13 cellular contexts compared by ENCODE assay signal in the genomic region with DNA sequence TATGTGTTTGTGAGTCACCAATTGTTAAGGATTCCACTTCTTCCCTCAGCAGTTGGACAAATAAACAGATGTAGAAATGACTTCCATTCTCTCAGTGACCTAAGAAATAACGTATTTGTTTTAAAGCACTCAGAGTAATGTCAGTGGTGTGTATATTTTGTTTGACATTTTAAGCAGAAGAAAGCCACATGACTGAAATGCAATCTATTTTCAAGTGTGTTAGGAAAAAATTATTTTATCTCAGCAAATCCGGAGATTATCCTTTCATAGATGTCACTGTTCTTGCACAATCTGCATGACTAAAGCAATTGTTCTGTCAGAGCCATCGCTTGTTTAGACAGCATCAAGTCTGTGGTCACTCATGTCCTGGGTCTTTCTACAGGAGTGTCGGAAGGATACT.
DNase-seq lines count a peak whose midpoint lies in the region; ATAC-seq, FAIRE-seq and TF ChIP-seq lines count a peak whose summit lies in the region.
"Had no signal": no experiment of that assay in that cellular context is flagged by ENCODE, and none has a peak within 500 bp of the region (broad histone marks: within the 10 kb centered on the region; RNA-seq: fewer than 3 reads in every experiment).

No MANE protein-coding gene starts in this region.

- no peaks in the 10 kb centered on the region for H3K9me3 Mint-ChIP-seq in CD8-positive, alpha-beta T cell

- in situ Hi-C loops in Caki2 (cut with HindIII; ENCODE audit: low pct_unique_long_range_greater_than_20kb, low sequenced_read_pairs), result no loop called here

- H3K4me3 Mint-ChIP-seq in CD8-positive, alpha-beta T cell, result no peak overlapping the region

- H3K4me1 ChIP-seq in CD8-positive, alpha-beta T cell (ENCODE audit: insufficient read depth, low read length), result no peaks in the 10 kb centered on the region
- H3K4me1 ChIP-seq: psoas muscle had no signal

- H3K27ac ChIP-seq in epithelial cell of prostate, result peak overlapping the region; percentile 33
- no peak overlapping the region for H3K27ac ChIP-seq in CD8-positive, alpha-beta T cell (ENCODE audit: low read depth, low read length)
- H3K27ac ChIP-seq: psoas muscle had no signal

- POLR2A ChIA-PET in CD8-positive, alpha-beta T cell (lab: Charles Lee), result no interaction called here

- DNase-seq in Caki2 (ENCODE audit: low read depth) (peak; percentile 85), RCC 7860 (ENCODE audit: low spot score) (peak; percentile 44), epithelial cell of prostate (ENCODE audit: low read depth, low spot score) (peak; percentile 52), non-pigmented ciliary epithelial cell (ENCODE audit: low read depth) (peak; percentile 80), DMS 273 (lab: John Stamatoyannopoulos, UW; ENCODE audit: unreplicated experiment) (no peak)
- DNase-seq in CD8-positive, alpha-beta T cell, result no peak
- DNase-seq: activated gamma-delta T cell, Caco-2, NCI-H2081 treated with DMSO at 0.1 percent for 48 hours, psoas muscle had no signal

- no peaks in the 10 kb centered on the region for H3K27me3 Mint-ChIP-seq in CD8-positive, alpha-beta T cell (ENCODE audit: low read depth)

- no peaks in the 10 kb centered on the region for H3K9me3 ChIP-seq in CD8-positive, alpha-beta T cell (ENCODE audit: low read length)
- H3K9me3 ChIP-seq: Caco-2, psoas muscle had no signal

- CTCF ChIA-PET in CD8-positive, alpha-beta T cell (lab: Charles Lee), result no interaction called here

- no peaks in the 10 kb centered on the region for H3K36me3 ChIP-seq in CD8-positive, alpha-beta T cell (ENCODE audit: insufficient read depth, low read length)

- no peaks in the 10 kb centered on the region for H3K4me1 Mint-ChIP-seq in CD8-positive, alpha-beta T cell (ENCODE audit: low read depth)

- FAIRE-seq in RCC 7860 (lab: Jason Lieb, UNC), result peak; percentile 22

- H3K4me3 ChIP-seq in CD8-positive, alpha-beta T cell (ENCODE audit: low read depth, low read length), result no peak overlapping the region
- H3K4me3 ChIP-seq: psoas muscle had no signal

- H3K36me3 Mint-ChIP-seq in CD8-positive, alpha-beta T cell, result peaks cover 30% of the 10 kb centered on the region

- H3K27ac Mint-ChIP-seq in CD8-positive, alpha-beta T cell, result no peak overlapping the region

- no peaks in the 10 kb centered on the region for H3K27me3 ChIP-seq in CD8-positive, alpha-beta T cell (ENCODE audit: insufficient read depth, low read length)

- ATAC-seq in HG02852 (IDR thresholded peaks at IDR 0.05; ENCODE audit: unreplicated experiment) (no peak), HG03175 (IDR thresholded peaks at IDR 0.05; ENCODE audit: unreplicated experiment) (no peak)
- no peak for ATAC-seq in CD8-positive, alpha-beta T cell
- ATAC-seq: activated CD4-positive, CD25-positive, alpha-beta regulatory T cell treated with anti-CD3 and anti-CD28 coated beads, Interleukin-2, amount 50 U/mL, for 24 hours had no signal

- intact Hi-C loops in CD8-positive, alpha-beta T cell (cut with DNase I, micrococcal nuclease), result no loop called here

- TF ChIP-seq CTCF in CD8-positive, alpha-beta T cell (IDR thresholded peaks at IDR 0.05), result no peak

Comparison
In these comparisons a context has a peak if more than half of its experiments do, and no peak if none do; other contexts are left out.
1. DNase-seq: peak in Caki2 (single experiment), RCC 7860 (single experiment), epithelial cell of prostate (single experiment) and non-pigmented ciliary epithelial cell (single experiment); none in DMS 273 (single experiment) and CD8-positive, alpha-beta T cell (0 of 7).